In the genomic region with DNA sequence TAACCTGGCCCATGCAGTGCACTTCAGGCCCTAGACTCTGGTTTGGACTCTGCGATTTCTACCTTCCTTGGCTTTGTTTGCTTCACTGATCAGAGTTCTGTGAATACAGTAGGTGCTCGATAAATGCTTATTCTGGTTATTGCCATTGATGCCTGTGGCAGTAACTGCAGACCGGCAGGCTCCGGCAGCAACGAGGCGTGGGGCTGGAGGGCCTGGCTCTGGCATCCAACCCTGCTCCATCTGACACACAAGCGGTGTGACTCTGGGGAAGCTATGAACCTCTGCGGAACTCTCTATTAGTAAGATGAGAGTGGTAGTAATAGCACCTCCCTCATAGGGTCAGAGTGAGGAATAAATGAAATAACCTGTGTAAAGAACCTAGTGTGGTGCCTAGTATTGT, we compare ENCODE assay signal across 6 cellular contexts.
"Had no signal": no experiment of that assay in that cellular context is flagged by ENCODE, and none has a peak within 500 bp of the region (broad histone marks: within the 10 kb centered on the region; RNA-seq: fewer than 3 reads in every experiment).

No MANE protein-coding gene starts in this region.

- H3K9me3 Mint-ChIP-seq: activated CD4-positive, alpha-beta T cell treated with anti-CD3 and anti-CD28 coated beads, Interleukin-2, amount 10 ng/mL, durations not matched to agents 7 days and 5 days had no signal

- H3K27ac ChIP-seq: ascending aorta, pancreas, stomach, thoracic aorta had no signal

- H3K27me3 ChIP-seq: ascending aorta, pancreas had no signal

- H3K4me1 ChIP-seq: pancreas had no signal

- H3K9me3 ChIP-seq: ascending aorta, gastroesophageal sphincter, pancreas, stomach, thoracic aorta had no signal

- H3K27ac Mint-ChIP-seq: activated CD4-positive, alpha-beta T cell treated with anti-CD3 and anti-CD28 coated beads, Interleukin-2, amount 10 ng/mL, durations not matched to agents 7 days and 5 days had no signal
